In the genomic region with DNA sequence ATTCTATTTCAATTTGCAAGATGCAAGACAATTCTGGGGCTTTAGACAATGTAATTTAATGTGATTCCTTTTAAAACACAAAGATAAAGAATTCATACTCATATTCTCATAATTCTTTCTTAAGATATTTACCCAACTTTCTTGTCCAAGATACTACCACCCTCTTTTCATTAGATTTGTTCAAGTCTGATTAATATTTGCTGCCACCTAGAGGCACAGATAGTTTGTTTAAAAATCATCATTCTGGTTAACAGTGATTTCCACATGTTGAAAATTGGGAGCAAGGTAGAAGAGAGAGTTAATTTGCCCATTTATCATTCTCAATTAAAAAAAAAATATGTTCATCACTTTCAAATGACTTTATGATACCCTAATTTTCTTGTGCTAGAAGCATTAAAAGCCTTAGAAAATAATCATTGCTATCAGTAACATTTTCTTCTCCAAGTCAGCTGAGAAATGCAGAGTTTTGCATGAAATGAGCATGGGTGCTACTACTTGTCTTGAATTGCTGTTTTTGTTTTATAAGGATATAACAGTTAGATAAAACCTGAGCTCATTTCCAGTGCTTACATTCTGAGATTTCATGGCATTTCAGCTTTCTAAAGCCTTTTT, we compare ENCODE assay signal across 8 cellular contexts. TPM values are rescaled to one million over a fixed set of nuclear protein-coding genes. Genes with fewer than 3 reads are reported as not detected.
A peak's percentile ranks its signal among the peaks of the same experiment; 100 is the strongest.
DNase-seq lines count a peak whose midpoint lies in the region; ATAC-seq and TF ChIP-seq lines count a peak whose summit lies in the region.

No MANE protein-coding gene starts in this region.

- peaks cover 0 to 10% of the 10 kb centered on the region in 2 donors for H3K36me3 ChIP-seq in body of pancreas (replicated peaks in 1 of 2; ENCODE audit: insufficient read depth in 1 of 2, low read depth in 2 of 2)

- no peaks in the 10 kb centered on the region for H3K9me3 Mint-ChIP-seq in activated naive CD4-positive, alpha-beta T cell treated with anti-CD3 and anti-CD28 coated beads, Interleukin-2, amount 50 U/mL, for 72 hours

- TF ChIP-seq POLR2A in body of pancreas (IDR thresholded peaks at IDR 0.05) = no peak

- H3K27ac ChIP-seq in body of pancreas = no peak overlapping the region

- H3K4me3 ChIP-seq in body of pancreas = no peak overlapping the region

- peak in 6 of 7 experiments; percentile 23 to 45 (median 40) for TF ChIP-seq CTCF in body of pancreas (IDR thresholded peaks at IDR 0.05)

- H3K27ac Mint-ChIP-seq in activated naive CD4-positive, alpha-beta T cell treated with anti-CD3 and anti-CD28 coated beads, Interleukin-2, amount 50 U/mL, for 72 hours = no peak overlapping the region

- peaks cover 4 to 5% of the 10 kb centered on the region in 2 donors for H3K36me3 Mint-ChIP-seq in activated naive CD4-positive, alpha-beta T cell treated with anti-CD3 and anti-CD28 coated beads, Interleukin-2, amount 50 U/mL, for 72 hours

- no peaks in the 10 kb centered on the region for H3K9me3 ChIP-seq in body of pancreas

- ATAC-seq in body of pancreas (no peak), HG03378 (IDR thresholded peaks at IDR 0.05; ENCODE audit: unreplicated experiment) (no peak), GM21786 (IDR thresholded peaks at IDR 0.05; ENCODE audit: unreplicated experiment) (no peak)
- no peak for ATAC-seq in activated naive CD4-positive, alpha-beta T cell treated with anti-CD3 and anti-CD28 coated beads, Interleukin-2, amount 50 U/mL, for 72 hours

- H3K27me3 ChIP-seq in body of pancreas = no peaks in the 10 kb centered on the region

- intact Hi-C loops in body of pancreas (cut with DNase I) = no loop called here

- H3K4me1 ChIP-seq in body of pancreas = peaks cover 20% of the 10 kb centered on the region

- peak; percentile 5 for DNase-seq in CD1c-positive myeloid dendritic cell (ENCODE audit: extremely low spot score)
- peak; percentile 40 for DNase-seq in HuH-7 (ENCODE audit: low spot score)
- DNase-seq in body of pancreas = no peak
- DNase-seq in lung microvascular endothelial cell (ENCODE audit: low read depth in 2 of 2) = peak; percentile 55 to 56
- DNase-seq in NOMO-1 (lab: John Stamatoyannopoulos, UW; ENCODE audit: unreplicated experiment in 2 of 2) = no peak
- DNase-seq in activated naive CD4-positive, alpha-beta T cell treated with anti-CD3 and anti-CD28 coated beads, Interleukin-2, amount 50 U/mL, for 72 hours (ENCODE audit: low spot score in 2 of 2) = no peak

RNA-seq across cellular contexts. Expression of a gene that starts 11.6 kb away (rescaled TPM):
- total RNA-seq in body of pancreas (10 to 100 TPM; 10.9 to 20.8 TPM), lung microvascular endothelial cell (2.8 and 6.0 TPM in 2 replicates)
- total RNA-seq in activated naive CD4-positive, alpha-beta T cell treated with anti-CD3 and anti-CD28 coated beads, Interleukin-2, amount 50 U/mL, for 72 hours = 10 to 100 TPM; 15.7 to 35.2 TPM

Comparison
In these comparisons a context has a peak if more than half of its experiments do, and no peak if none do; other contexts are left out.
1. DNase-seq: peak in CD1c-positive myeloid dendritic cell (single experiment), HuH-7 (single experiment) and lung microvascular endothelial cell (2 of 2); none in body of pancreas (0 of 4), NOMO-1 (0 of 2) and activated naive CD4-positive, alpha-beta T cell treated with anti-CD3 and anti-CD28 coated beads, Interleukin-2, amount 50 U/mL, for 72 hours (0 of 2).